Comparison of ENCODE assay signal across 18 cellular contexts in genomic region chr14:61346793-61347192, GRCh38. TPM values are rescaled to one million over a fixed set of nuclear protein-coding genes. Genes with fewer than 3 reads are reported as not detected.
DNase-seq lines count a peak whose midpoint lies in the region; ATAC-seq, FAIRE-seq and TF ChIP-seq lines count a peak whose summit lies in the region.
"Had no signal": no experiment of that assay in that cellular context is flagged by ENCODE, and none has a peak within 500 bp of the region (broad histone marks: within the 10 kb centered on the region; RNA-seq: fewer than 3 reads in every experiment).

No MANE protein-coding gene starts in this region.

- H3K9me3 ChIP-seq in right atrium auricular region (no peaks in the 10 kb centered on the region), pancreas (no peaks in the 10 kb centered on the region)
- H3K9me3 ChIP-seq: BE2C, ovary had no signal

- H3K36me3 Mint-ChIP-seq in activated T-helper 1 cell treated with anti-CD3 and anti-CD28 coated beads, Interleukin-12 subunit alpha, Interleukin-12 subunit beta, Interleukin-2, Interleukin-4 antibody, amounts not matched to agents 30 ng/mL and 10 ng/mL and 1 ng/mL, durations not matched to agents 14 hours and 24 hours and 36 hours (ENCODE audit: low read depth), result peaks cover 32% of the 10 kb centered on the region
- H3K36me3 Mint-ChIP-seq in immature natural killer cell, result peaks cover 0 to 7% (median 5%) of the 10 kb centered on the region in 3 donors
- H3K36me3 Mint-ChIP-seq: brain had no signal

- peaks cover 7% of the 10 kb centered on the region for H3K9me3 Mint-ChIP-seq in activated T-helper 1 cell treated with anti-CD3 and anti-CD28 coated beads, Interleukin-12 subunit alpha, Interleukin-12 subunit beta, Interleukin-2, Interleukin-4 antibody, amounts not matched to agents 30 ng/mL and 10 ng/mL and 1 ng/mL, durations not matched to agents 14 hours and 24 hours and 36 hours
- no peaks in the 10 kb centered on the region for H3K9me3 Mint-ChIP-seq in immature natural killer cell
- H3K9me3 Mint-ChIP-seq: brain had no signal

- peaks cover 96% of the 10 kb centered on the region for H3K4me1 Mint-ChIP-seq in activated T-helper 1 cell treated with anti-CD3 and anti-CD28 coated beads, Interleukin-12 subunit alpha, Interleukin-12 subunit beta, Interleukin-2, Interleukin-4 antibody, amounts not matched to agents 30 ng/mL and 10 ng/mL and 1 ng/mL, durations not matched to agents 14 hours and 24 hours and 36 hours (ENCODE audit: low read depth)
- peaks cover 0 to 100% of the 10 kb centered on the region in 2 donors for H3K4me1 Mint-ChIP-seq in immature natural killer cell
- H3K4me1 Mint-ChIP-seq: brain had no signal

- H3K27ac ChIP-seq in right atrium auricular region, result peak overlapping the region; percentile 41 to 54
- H3K27ac ChIP-seq in pancreas, result no peak overlapping the region
- H3K27ac ChIP-seq: ovary, SK-N-MC, VCaP had no signal

- no peaks in the 10 kb centered on the region for H3K36me3 ChIP-seq in right atrium auricular region
- H3K36me3 ChIP-seq in pancreas, result no peaks in the 10 kb centered on the region
- H3K36me3 ChIP-seq: BE2C, ovary had no signal

- H3K27me3 ChIP-seq in right atrium auricular region (no peaks in the 10 kb centered on the region), pancreas (no peaks in the 10 kb centered on the region)
- H3K27me3 ChIP-seq: BE2C, ovary had no signal

- intact Hi-C loops in left cardiac atrium (cut with DNase I) (no loop called here), pancreas (cut with DNase I) (no loop called here)
- intact Hi-C loops in activated T-helper 1 cell treated with anti-CD3 and anti-CD28 coated beads, Interleukin-12 subunit alpha, Interleukin-12 subunit beta, Interleukin-2, Interleukin-4 antibody, amounts not matched to agents 30 ng/mL and 10 ng/mL and 1 ng/mL, durations not matched to agents 14 hours and 24 hours and 36 hours (cut with micrococcal nuclease), result loop anchor here (1.0 kb wide), 1 partner anchor 11 kb away; no protein-coding TSS in a partner anchor

- H3K4me3 ChIP-seq in right atrium auricular region (no peak overlapping the region), pancreas (no peak overlapping the region)
- H3K4me3 ChIP-seq: ovary, SK-N-MC had no signal

- no peak for FAIRE-seq in pancreas (lab: Jason Lieb, UNC)

- peak overlapping the region; percentile 87 for H3K27ac Mint-ChIP-seq in activated T-helper 1 cell treated with anti-CD3 and anti-CD28 coated beads, Interleukin-12 subunit alpha, Interleukin-12 subunit beta, Interleukin-2, Interleukin-4 antibody, amounts not matched to agents 30 ng/mL and 10 ng/mL and 1 ng/mL, durations not matched to agents 14 hours and 24 hours and 36 hours
- H3K27ac Mint-ChIP-seq in immature natural killer cell, result peak overlapping the region; percentile 89 to 98 (median 96)
- H3K27ac Mint-ChIP-seq: brain had no signal

- DNase-seq in right atrium auricular region (ENCODE audit: low spot score) (no peak), left cardiac atrium (no peak), immature natural killer cell (no peak), OCI-M1 (lab: John Stamatoyannopoulos, UW) (no peak), pancreas (no peak)
- DNase-seq in activated T-helper 1 cell treated with anti-CD3 and anti-CD28 coated beads, Interleukin-12 subunit alpha, Interleukin-12 subunit beta, Interleukin-2, Interleukin-4 antibody, amounts not matched to agents 30 ng/mL and 10 ng/mL and 1 ng/mL, durations not matched to agents 14 hours and 24 hours and 36 hours (ENCODE audit: low spot score), result no peak
- DNase-seq: BE2C, glutamatergic neuron, islet precursor cell, KBM-7, NCI-H1417 treated with DMSO at 0.1 percent for 48 hours, NCI-H345, ovary had no signal

- H3K4me1 ChIP-seq in right atrium auricular region (peaks cover 0 to 29% of the 10 kb centered on the region in 2 donors), pancreas (no peaks in the 10 kb centered on the region)
- H3K4me1 ChIP-seq: BE2C had no signal

- ATAC-seq in left cardiac atrium (no peak), HG03457 (IDR thresholded peaks at IDR 0.05; ENCODE audit: unreplicated experiment) (no peak), GM18511 (IDR thresholded peaks at IDR 0.05; ENCODE audit: unreplicated experiment) (no peak), pancreas (no peak)

- 72 to 76% methylated on average over 4 of the region's 4 CpGs for whole genome bisulfite sequencing in pancreas, 2 donors

- H3K4me3 Mint-ChIP-seq in activated T-helper 1 cell treated with anti-CD3 and anti-CD28 coated beads, Interleukin-12 subunit alpha, Interleukin-12 subunit beta, Interleukin-2, Interleukin-4 antibody, amounts not matched to agents 30 ng/mL and 10 ng/mL and 1 ng/mL, durations not matched to agents 14 hours and 24 hours and 36 hours, result peak overlapping the region; percentile 70
- peak overlapping the region; percentile 71 to 83 (median 78) for H3K4me3 Mint-ChIP-seq in immature natural killer cell
- H3K4me3 Mint-ChIP-seq: brain had no signal

- TF ChIP-seq CTCF in right atrium auricular region (IDR thresholded peaks at IDR 0.05) (no peak), pancreas (IDR thresholded peaks at IDR 0.05) (no peak)

- H3K27me3 Mint-ChIP-seq in activated T-helper 1 cell treated with anti-CD3 and anti-CD28 coated beads, Interleukin-12 subunit alpha, Interleukin-12 subunit beta, Interleukin-2, Interleukin-4 antibody, amounts not matched to agents 30 ng/mL and 10 ng/mL and 1 ng/mL, durations not matched to agents 14 hours and 24 hours and 36 hours (ENCODE audit: insufficient read depth), result no peaks in the 10 kb centered on the region
- peaks cover 0 to 42% (median 22%) of the 10 kb centered on the region in 3 donors for H3K27me3 Mint-ChIP-seq in immature natural killer cell (ENCODE audit: low read depth in 3 of 3)

RNA-seq across cellular contexts. Expression of gene PRKCH, which starts 25.4 kb away (rescaled TPM):
- total RNA-seq in right atrium auricular region (10 to 100 TPM; 24.9 to 40.3 TPM), left cardiac atrium (10 to 100 TPM; 17.6 to 34.8 TPM), pancreas (10 to 100 TPM in 3 of 6 donors, 1 to 10 TPM in 3; 5.2 to 16.9 (median 9.5) TPM)
- total RNA-seq in activated T-helper 1 cell treated with anti-CD3 and anti-CD28 coated beads, Interleukin-12 subunit alpha, Interleukin-12 subunit beta, Interleukin-2, Interleukin-4 antibody, amounts not matched to agents 30 ng/mL and 10 ng/mL and 1 ng/mL, durations not matched to agents 14 hours and 24 hours and 36 hours, result 145 and 151 TPM in 2 replicates
- polyA plus RNA-seq in immature natural killer cell (100 to 1,000 TPM; 231 to 451 (median 335) TPM), pancreas (1 to 10 TPM; 3.6 to 9.2 TPM)

Comparison
In these comparisons a context has a peak if more than half of its experiments do, and no peak if none do; other contexts are left out.
1. H3K27ac ChIP-seq: peak in right atrium auricular region (2 of 2); none in pancreas (0 of 4).